In genomic region chr6:167469101-167469500, GRCh38 we compare ENCODE assay signal across 21 cellular contexts.
"Had no signal": no experiment of that assay in that cellular context is flagged by ENCODE, and none has a peak within 500 bp of the region (broad histone marks: within the 10 kb centered on the region; RNA-seq: fewer than 3 reads in every experiment).

No MANE protein-coding gene starts in this region.

- H3K27ac Mint-ChIP-seq: activated naive CD8-positive, alpha-beta T cell treated with anti-CD3 and anti-CD28 coated beads, Interleukin-2, amount 10 ng/mL, durations not matched to agents 7 days and 5 days; naive thymus-derived CD4-positive, alpha-beta T cell; stimulated activated naive CD8-positive, alpha-beta T cell treated with anti-CD3 and anti-CD28 coated beads, Interleukin-15, Interleukin-2, amounts not matched to agents 100 ng/mL and 50 ng/mL, for 24 hours had no signal

- H3K36me3 ChIP-seq: colonic mucosa, ovary, prostate gland, spleen, tibial nerve, vagina had no signal

- H3K9me3 ChIP-seq: colonic mucosa, ovary, prostate gland, spleen, tibial nerve, vagina had no signal

- H3K27me3 ChIP-seq: colonic mucosa, foreskin keratinocyte, ovary, tibial nerve, vagina had no signal

- H3K27ac ChIP-seq: colonic mucosa, foreskin keratinocyte, ovary, prostate gland, spleen, tibial nerve, vagina had no signal

- H3K4me3 ChIP-seq: colonic mucosa, lung, ovary, prostate gland, spleen, tibial nerve, vagina had no signal

- H3K9me3 Mint-ChIP-seq: activated naive CD8-positive, alpha-beta T cell treated with anti-CD3 and anti-CD28 coated beads, Interleukin-2, amount 10 ng/mL, durations not matched to agents 7 days and 5 days; neural crest cell; stimulated activated naive CD8-positive, alpha-beta T cell treated with anti-CD3 and anti-CD28 coated beads, Interleukin-15, Interleukin-2, amounts not matched to agents 100 ng/mL and 50 ng/mL, for 24 hours had no signal

- ATAC-seq: activated CD4-positive, CD25-positive, alpha-beta regulatory T cell treated with anti-CD3 and anti-CD28 coated beads, Interleukin-2, amount 50 U/mL, for 24 hours; foreskin keratinocyte; left lobe of liver; naive thymus-derived CD4-positive, alpha-beta T cell had no signal

- H3K4me3 Mint-ChIP-seq: activated naive CD8-positive, alpha-beta T cell treated with anti-CD3 and anti-CD28 coated beads, Interleukin-2, amount 10 ng/mL, durations not matched to agents 7 days and 5 days; naive thymus-derived CD4-positive, alpha-beta T cell; neural crest cell; stimulated activated naive CD8-positive, alpha-beta T cell treated with anti-CD3 and anti-CD28 coated beads, Interleukin-15, Interleukin-2, amounts not matched to agents 100 ng/mL and 50 ng/mL, for 24 hours had no signal

- H3K4me1 ChIP-seq: colonic mucosa, foreskin keratinocyte, vagina had no signal

- H3K36me3 Mint-ChIP-seq: activated naive CD8-positive, alpha-beta T cell treated with anti-CD3 and anti-CD28 coated beads, Interleukin-2, amount 10 ng/mL, durations not matched to agents 7 days and 5 days; naive thymus-derived CD4-positive, alpha-beta T cell had no signal

- DNase-seq: activated CD4-positive, alpha-beta T cell treated with anti-CD3 and anti-CD28 coated beads, Interleukin-2, amount 50 U/mL, for 1 hour; activated naive CD4-positive, alpha-beta T cell treated with Interleukin-2 at 50 U/mL for 16 hours; activated naive CD8-positive, alpha-beta T cell treated with anti-CD3 and anti-CD28 coated beads, Interleukin-2, amount 10 ng/mL, durations not matched to agents 7 days and 5 days; activated T-cell treated with anti-CD3 and anti-CD28 coated beads, Interleukin-2, amount 50 U/mL, for 1 hour; amygdala; colonic mucosa; foreskin keratinocyte; kidney; naive thymus-derived CD4-positive, alpha-beta T cell; spleen; stimulated activated CD4-positive, alpha-beta T cell treated with anti-CD3 and anti-CD28 coated beads, Interleukin-4, amount 100 ng/mL, for 4 hours; T1000 had no signal
